ENCODE assay signal across 18 cellular contexts in genomic region chr1:145689922-145690321, GRCh38. TPM values are rescaled to one million over a fixed set of nuclear protein-coding genes. Genes with fewer than 3 reads are reported as not detected.
DNase-seq lines count a peak whose midpoint lies in the region; ATAC-seq and TF ChIP-seq lines count a peak whose summit lies in the region.
"Had no signal": no experiment of that assay in that cellular context is flagged by ENCODE, and none has a peak within 500 bp of the region (broad histone marks: within the 10 kb centered on the region; RNA-seq: fewer than 3 reads in every experiment).

No MANE protein-coding gene starts in this region.

- no peak overlapping the region for H3K18ac ChIP-seq in mesenchymal stem cell (ENCODE audit: low read depth in 1 of 2, low read length in 2 of 2)

- H3K27ac Mint-ChIP-seq in CD4-positive, CD25-positive, alpha-beta regulatory T cell = peak overlapping the region in 2 of 3 donors; percentile 43 to 63
- peak overlapping the region; percentile 79 for H3K27ac Mint-ChIP-seq in activated T-helper 17 cell treated with anti-CD3 and anti-CD28 coated beads, Interleukin-2, amount 50 U/mL, for 72 hours

- H2BK12ac ChIP-seq in mesenchymal stem cell (ENCODE audit: low read length in 2 of 2) = no peak overlapping the region

- no peak for TF ChIP-seq POLR2A in esophagus muscularis mucosa (IDR thresholded peaks at IDR 0.05; ENCODE audit: low read depth)

- intact Hi-C loops in esophagus muscularis mucosa (cut with DNase I) = no loop called here

- H4K8ac ChIP-seq in mesenchymal stem cell (ENCODE audit: low read length) = no peak overlapping the region

- H3K27me3 ChIP-seq in CD4-positive, CD25-positive, alpha-beta regulatory T cell (ENCODE audit: control insufficient read depth, insufficient read depth, low read length) = no peaks in the 10 kb centered on the region
- no peaks in the 10 kb centered on the region for H3K27me3 ChIP-seq in mesenchymal stem cell (ENCODE audit: control insufficient read depth in 1 of 2, insufficient read depth in 1 of 2, low read length in 2 of 2)
- no peaks in the 10 kb centered on the region for H3K27me3 ChIP-seq in esophagus muscularis mucosa
- H3K27me3 ChIP-seq: heart right ventricle, spleen, vagina had no signal

- no peak for ATAC-seq in CD4-positive, CD25-positive, alpha-beta regulatory T cell (ENCODE audit: low read depth in 2 of 2)
- ATAC-seq in activated T-helper 17 cell treated with anti-CD3 and anti-CD28 coated beads, Interleukin-2, amount 50 U/mL, for 72 hours (replicated peaks) = no peak
- ATAC-seq: heart right ventricle had no signal

- no peak overlapping the region for H3K4ac ChIP-seq in mesenchymal stem cell (ENCODE audit: low read depth in 1 of 2, low read length in 2 of 2)

- H3K14ac ChIP-seq in mesenchymal stem cell (ENCODE audit: low read length in 2 of 2) = no peak overlapping the region

- H3K4me2 ChIP-seq in mesenchymal stem cell (ENCODE audit: low read length, poor library complexity, severe bottlenecking) = no peak overlapping the region

- peak overlapping the region; percentile 2 for H3K4me3 ChIP-seq in CD4-positive, CD25-positive, alpha-beta regulatory T cell (ENCODE audit: low read depth, low read length)
- peak overlapping the region in 1 of 2 experiments; percentile 38 for H3K4me3 ChIP-seq in mesenchymal stem cell (ENCODE audit: insufficient read depth in 1 of 2, low read depth in 1 of 2, low read length in 2 of 2)
- H3K4me3 ChIP-seq in esophagus muscularis mucosa = no peak overlapping the region
- H3K4me3 ChIP-seq: coronary artery, heart right ventricle, PC-9, spleen, vagina had no signal

- peaks cover 8 to 26% (median 21%) of the 10 kb centered on the region in 4 donors for H3K4me1 Mint-ChIP-seq in CD4-positive, CD25-positive, alpha-beta regulatory T cell
- H3K4me1 Mint-ChIP-seq in activated T-helper 17 cell treated with anti-CD3 and anti-CD28 coated beads, Interleukin-2, amount 50 U/mL, for 72 hours = peaks cover 19% of the 10 kb centered on the region

- TF ChIP-seq EP300 in esophagus muscularis mucosa (IDR thresholded peaks at IDR 0.05) = no peak

- peak overlapping the region; percentile 39 for H4K91ac ChIP-seq in mesenchymal stem cell (ENCODE audit: low read length)

- DNase-seq in CD4-positive, CD25-positive, alpha-beta regulatory T cell = no peak
- DNase-seq in Daoy (ENCODE audit: low read depth) = peak; percentile 39
- no peak for DNase-seq in mesenchymal stem cell
- no peak for DNase-seq in esophagus muscularis mucosa (ENCODE audit: extremely low spot score)
- no peak for DNase-seq in stimulated activated CD8-positive, alpha-beta memory T cell treated with anti-CD3 and anti-CD28 coated beads, Interleukin-4, amount 100 ng/mL, for 48 hours
- no peak for DNase-seq in G401 (ENCODE audit: low spot score)
- DNase-seq: activated CD4-positive, CD25-positive, alpha-beta regulatory T cell; activated T-cell treated with anti-CD3 and anti-CD28 coated beads for 4 hours; heart right ventricle; Karpas-422; NCI-H187; NCI-H510A treated with DMSO at 0.1 percent for 48 hours; spleen had no signal

- H3K36me3 Mint-ChIP-seq in CD4-positive, CD25-positive, alpha-beta regulatory T cell = no peaks in the 10 kb centered on the region
- H3K36me3 Mint-ChIP-seq in activated T-helper 17 cell treated with anti-CD3 and anti-CD28 coated beads, Interleukin-2, amount 50 U/mL, for 72 hours (ENCODE audit: low read depth) = no peaks in the 10 kb centered on the region

- H2BK15ac ChIP-seq in mesenchymal stem cell (ENCODE audit: low read depth, poor library complexity, severe bottlenecking) = no peak overlapping the region

- H2AFZ ChIP-seq in mesenchymal stem cell (ENCODE audit: low read depth, low read length) = no peak overlapping the region
- H2AFZ ChIP-seq: PC-9 had no signal

- H3K36me3 ChIP-seq in CD4-positive, CD25-positive, alpha-beta regulatory T cell (ENCODE audit: control insufficient read depth, insufficient read depth, low read length) = no peaks in the 10 kb centered on the region
- H3K36me3 ChIP-seq in mesenchymal stem cell (ENCODE audit: control insufficient read depth in 1 of 2, insufficient read depth in 2 of 2, low read depth in 1 of 2, low read length in 2 of 2) = no peaks in the 10 kb centered on the region
- H3K36me3 ChIP-seq in esophagus muscularis mucosa = no peaks in the 10 kb centered on the region
- H3K36me3 ChIP-seq: heart right ventricle, spleen, vagina had no signal

- H3K9me3 Mint-ChIP-seq in CD4-positive, CD25-positive, alpha-beta regulatory T cell = no peaks in the 10 kb centered on the region
- H3K9me3 Mint-ChIP-seq in activated T-helper 17 cell treated with anti-CD3 and anti-CD28 coated beads, Interleukin-2, amount 50 U/mL, for 72 hours = no peaks in the 10 kb centered on the region

- H3K23ac ChIP-seq in mesenchymal stem cell (ENCODE audit: low read length in 2 of 2) = no peak overlapping the region

- no peaks in the 10 kb centered on the region for H3K79me1 ChIP-seq in mesenchymal stem cell (replicated peaks; ENCODE audit: low read length, poor library complexity, severe bottlenecking)

- H3K4me3 Mint-ChIP-seq in CD4-positive, CD25-positive, alpha-beta regulatory T cell = peak overlapping the region in 2 of 4 donors; percentile 37 to 49
- peak overlapping the region; percentile 2 for H3K4me3 Mint-ChIP-seq in activated T-helper 17 cell treated with anti-CD3 and anti-CD28 coated beads, Interleukin-2, amount 50 U/mL, for 72 hours

- no peaks in the 10 kb centered on the region for H3K9me3 ChIP-seq in CD4-positive, CD25-positive, alpha-beta regulatory T cell (ENCODE audit: control insufficient read depth in 2 of 2, low read length in 2 of 2)
- no peaks in the 10 kb centered on the region for H3K9me3 ChIP-seq in mesenchymal stem cell (ENCODE audit: control insufficient read depth, low read length)
- no peaks in the 10 kb centered on the region for H3K9me3 ChIP-seq in esophagus muscularis mucosa
- H3K9me3 ChIP-seq: heart right ventricle, spleen, vagina had no signal

- no peak for TF ChIP-seq CTCF in esophagus muscularis mucosa (IDR thresholded peaks at IDR 0.05)

- 97% methylated on average over 6 of the region's 6 CpGs for WGBS in mesenchymal stem cell
- WGBS in esophagus muscularis mucosa = 95% methylated on average over 6 of the region's 6 CpGs

- H3K27me3 Mint-ChIP-seq in CD4-positive, CD25-positive, alpha-beta regulatory T cell = no peaks in the 10 kb centered on the region
- H3K27me3 Mint-ChIP-seq in activated T-helper 17 cell treated with anti-CD3 and anti-CD28 coated beads, Interleukin-2, amount 50 U/mL, for 72 hours = no peaks in the 10 kb centered on the region

- H2BK120ac ChIP-seq in mesenchymal stem cell (ENCODE audit: low read depth, low read length) = no peak overlapping the region

- peak overlapping the region; percentile 41 for H3K27ac ChIP-seq in CD4-positive, CD25-positive, alpha-beta regulatory T cell (ENCODE audit: insufficient read depth, low read length, poor library complexity, severe bottlenecking)
- H3K27ac ChIP-seq in mesenchymal stem cell (ENCODE audit: low read length, poor library complexity, severe bottlenecking) (no peak overlapping the region), esophagus muscularis mucosa (replicated peaks in 1 of 4) (no peak overlapping the region)
- H3K27ac ChIP-seq: coronary artery, PC-9, vagina had no signal

- no peak overlapping the region for H2AK5ac ChIP-seq in mesenchymal stem cell (ENCODE audit: low read length, severe bottlenecking)

- no peak overlapping the region for H2BK5ac ChIP-seq in mesenchymal stem cell (ENCODE audit: low read depth, low read length, poor library complexity, severe bottlenecking)

- peaks cover 14% of the 10 kb centered on the region for H3K4me1 ChIP-seq in CD4-positive, CD25-positive, alpha-beta regulatory T cell (ENCODE audit: control insufficient read depth, insufficient read depth, low read length, poor library complexity, severe bottlenecking)
- H3K4me1 ChIP-seq in mesenchymal stem cell (ENCODE audit: control insufficient read depth, insufficient read depth, low read depth, low read length) (peaks cover 8% of the 10 kb centered on the region), esophagus muscularis mucosa (peaks cover 0 to 14% (median 9%) of the 10 kb centered on the region in 4 donors)

- H3K9ac ChIP-seq in mesenchymal stem cell (ENCODE audit: low read length) = no peak overlapping the region

- in situ Hi-C loops in G401 (cut with HindIII; ENCODE audit: low sequenced_read_pairs) = no loop called here

RNA-seq across cellular contexts. Expression of gene PDZK1, which starts 17.2 kb away (rescaled TPM):
- total RNA-seq in CD4-positive, CD25-positive, alpha-beta regulatory T cell = not detected
- under 1 TPM in 2 of 4 donors, not detected in 2; 0.15 to 0.16 TPM for polyA plus RNA-seq in CD4-positive, CD25-positive, alpha-beta regulatory T cell
- total RNA-seq in Daoy (2014; rRNA removed; shearing (Covaris generic)) = 0.69 and 1.3 TPM in 2 replicates
- under 1 TPM in 1 of 2 donors, not detected in 1; 0.82 TPM for total RNA-seq in activated T-helper 17 cell treated with anti-CD3 and anti-CD28 coated beads, Interleukin-2, amount 50 U/mL, for 72 hours
- polyA plus RNA-seq in mesenchymal stem cell (2013, experiment 1 of 2) = 0.07 TPM
- 0.21 TPM for polyA plus RNA-seq in mesenchymal stem cell (2013, experiment 2 of 2)
- under 1 TPM in 1 of 4 donors, not detected in 3; 0.75 TPM for total RNA-seq in esophagus muscularis mucosa
- 0.64 and 1.4 TPM in 2 replicates for total RNA-seq in G401 (2014; rRNA removed; shearing (Covaris generic))

RNA-seq across cellular contexts. Expression of gene CD160, which starts 29.4 kb away (rescaled TPM):
- not detected for total RNA-seq in CD4-positive, CD25-positive, alpha-beta regulatory T cell
- polyA plus RNA-seq in CD4-positive, CD25-positive, alpha-beta regulatory T cell = under 1 TPM in 3 of 4 donors, not detected in 1; 0.19 to 0.28 (median 0.21) TPM
- total RNA-seq in Daoy (2014; rRNA removed; shearing (Covaris generic)) = not detected in 2 replicates
- not detected for total RNA-seq in activated T-helper 17 cell treated with anti-CD3 and anti-CD28 coated beads, Interleukin-2, amount 50 U/mL, for 72 hours
- polyA plus RNA-seq in mesenchymal stem cell (2013, experiment 1 of 2) = not detected
- not detected for polyA plus RNA-seq in mesenchymal stem cell (2013, experiment 2 of 2)
- total RNA-seq in esophagus muscularis mucosa = under 1 TPM in 1 of 4 donors, not detected in 3; 0.26 TPM
- total RNA-seq in G401 (2014; rRNA removed; shearing (Covaris generic)) = not detected in 2 replicates
- total RNA-seq: PC-9, posterior vena cava had no signal
